In genomic region chr11:69939551-69940245, GRCh38 we compare ENCODE assay signal across 14 cellular contexts.
A peak's percentile ranks its signal among the peaks of the same experiment; 100 is the strongest.
DNase-seq lines count a peak whose midpoint lies in the region; ATAC-seq and TF ChIP-seq lines count a peak whose summit lies in the region.
"Had no signal": no experiment of that assay in that cellular context is flagged by ENCODE, and none has a peak within 500 bp of the region (broad histone marks: within the 10 kb centered on the region; RNA-seq: fewer than 3 reads in every experiment).

No MANE protein-coding gene starts in this region.

- H3K4ac ChIP-seq in trophoblast cell (ENCODE audit: low read depth, low read length): no peak overlapping the region

- ATAC-seq in aorta (ENCODE audit: low FRiP score): peak; percentile 90
- ATAC-seq in stimulated activated naive CD8-positive, alpha-beta T cell treated with anti-CD3 and anti-CD28 coated beads, Interleukin-15, amount 100 ng/mL, for 72 hours: no peak
- ATAC-seq in HG03139 (IDR thresholded peaks at IDR 0.05; ENCODE audit: unreplicated experiment): no peak
- ATAC-seq: activated T-cell treated with anti-CD3 and anti-CD28 coated beads, Interleukin-2, amount 50 U/mL, for 72 hours had no signal

- H3K4me3 ChIP-seq in left ventricle myocardium inferior (peak overlapping the region; percentile 59), trophoblast cell (ENCODE audit: low read depth, low read length) (no peak overlapping the region), aorta (ENCODE audit: low read length in 2 of 2) (no peak overlapping the region)
- H3K4me3 ChIP-seq: dorsolateral prefrontal cortex had no signal

- no peak overlapping the region for H4K12ac ChIP-seq in trophoblast cell (ENCODE audit: low read depth, low read length)

- H2BK5ac ChIP-seq in trophoblast cell (ENCODE audit: low read depth, low read length, poor library complexity): no peak overlapping the region

- H2BK120ac ChIP-seq in trophoblast cell (ENCODE audit: insufficient read depth, low read length, poor library complexity): no peak overlapping the region

- H3K27ac ChIP-seq in left ventricle myocardium inferior (replicated peaks): peak overlapping the region; percentile 91
- H3K27ac ChIP-seq in trophoblast cell (ENCODE audit: low read depth, low read length): no peak overlapping the region
- peak overlapping the region; percentile 87 to 92 for H3K27ac ChIP-seq in aorta (ENCODE audit: low read depth in 1 of 2, low read length in 2 of 2)
- H3K27ac ChIP-seq: 22Rv1 had no signal

- DNase-seq in NCI-H526 (lab: John Stamatoyannopoulos, UW): peak; percentile 23 to 37
- no peak for DNase-seq in NCI-H526 treated with DMSO at 0.1 percent for 48 hours (lab: John Stamatoyannopoulos, UW)
- peak; percentile 78 for DNase-seq in left ventricle myocardium inferior
- DNase-seq in trophoblast cell: peak; percentile 62 to 82
- peak; percentile 86 for DNase-seq in aorta
- no peak for DNase-seq in NCI-H187 treated with DMSO at 0.1 percent for 48 hours (lab: John Stamatoyannopoulos, UW)
- no peak for DNase-seq in stimulated activated naive CD8-positive, alpha-beta T cell treated with anti-CD3 and anti-CD28 coated beads, Interleukin-15, amount 100 ng/mL, for 72 hours
- DNase-seq: activated B cell treated with CpG ODN at 0.5 μM for 24 hours; activated T-cell treated with anti-CD3 and anti-CD28 coated beads, Interleukin-2, amount 50 U/mL, for 72 hours; RPMI8226 had no signal

- H3K9me3 ChIP-seq in left ventricle myocardium inferior (replicated peaks): no peaks in the 10 kb centered on the region
- peaks cover 5% of the 10 kb centered on the region for H3K9me3 ChIP-seq in trophoblast cell (ENCODE audit: insufficient read depth, low read depth, low read length)
- no peaks in the 10 kb centered on the region for H3K9me3 ChIP-seq in aorta (ENCODE audit: control insufficient read depth, low read length)

- intact Hi-C loops in left ventricle myocardium inferior (cut with micrococcal nuclease) (no loop called here), aorta (cut with DNase I) (loop anchor here in 1 of 2 donors (5.0 kb wide), 1 partner anchor 48 kb away; no protein-coding TSS in a partner anchor)

- no peak overlapping the region for H3K4me2 ChIP-seq in trophoblast cell (ENCODE audit: low read length)

- no peaks in the 10 kb centered on the region for H3K9me3 Mint-ChIP-seq in stimulated activated naive CD8-positive, alpha-beta T cell treated with anti-CD3 and anti-CD28 coated beads, Interleukin-15, amount 100 ng/mL, for 72 hours

- no peak overlapping the region for H3K18ac ChIP-seq in trophoblast cell (ENCODE audit: low read length)

- no peak overlapping the region for H3K14ac ChIP-seq in trophoblast cell (ENCODE audit: low read length)

- peaks cover 2% of the 10 kb centered on the region for H3K79me2 ChIP-seq in trophoblast cell (ENCODE audit: control insufficient read depth, insufficient read depth, low read length, poor library complexity)

- H3K27me3 ChIP-seq in left ventricle myocardium inferior (ENCODE audit: low read depth) (peaks cover 16% of the 10 kb centered on the region), trophoblast cell (ENCODE audit: insufficient read depth, low read length) (no peaks in the 10 kb centered on the region), aorta (ENCODE audit: control insufficient read depth in 1 of 2, insufficient read depth in 2 of 2, low read length in 1 of 2) (no peaks in the 10 kb centered on the region)

- no CpG with 5 or more reads among the region's 28 CpGs for WGBS in trophoblast cell (ENCODE audit: extremely low coverage, insufficient coverage, insufficient read length)
- 2 to 4% methylated on average over 28 of the region's 28 CpGs for WGBS in aorta, 2 donors

- no peak overlapping the region for H3K9ac ChIP-seq in trophoblast cell (ENCODE audit: low read length)

- H3K27ac Mint-ChIP-seq in stimulated activated naive CD8-positive, alpha-beta T cell treated with anti-CD3 and anti-CD28 coated beads, Interleukin-15, amount 100 ng/mL, for 72 hours: no peak overlapping the region
- H3K27ac Mint-ChIP-seq: activated B cell treated with CpG ODN at 0.5 μM for 24 hours; activated T-cell treated with anti-CD3 and anti-CD28 coated beads, Interleukin-2, amount 50 U/mL, for 72 hours; IgD-negative memory B cell had no signal

- H4K91ac ChIP-seq in trophoblast cell (ENCODE audit: low read depth, low read length): no peak overlapping the region

- H2AK5ac ChIP-seq in trophoblast cell (ENCODE audit: low read length): no peak overlapping the region

- H3K4me1 ChIP-seq in left ventricle myocardium inferior (peaks cover 20% of the 10 kb centered on the region), trophoblast cell (ENCODE audit: control insufficient read depth in 1 of 2, insufficient read depth in 2 of 2, low read length in 2 of 2) (no peaks in the 10 kb centered on the region), aorta (ENCODE audit: control insufficient read depth in 1 of 2, insufficient read depth in 2 of 2, low read length in 2 of 2) (no peaks in the 10 kb centered on the region)

- H3K36me3 ChIP-seq in left ventricle myocardium inferior: no peaks in the 10 kb centered on the region
- H3K36me3 ChIP-seq in trophoblast cell (ENCODE audit: control insufficient read depth in 1 of 2, insufficient read depth in 2 of 2, low read length in 2 of 2): no peaks in the 10 kb centered on the region
- H3K36me3 ChIP-seq in aorta (ENCODE audit: control insufficient read depth in 1 of 2, insufficient read depth in 2 of 2, low read length in 1 of 2): no peaks in the 10 kb centered on the region

- no peak overlapping the region for H2AFZ ChIP-seq in trophoblast cell (ENCODE audit: insufficient read depth, low read length, poor library complexity)

- H3K79me1 ChIP-seq in trophoblast cell (ENCODE audit: low read length): no peaks in the 10 kb centered on the region

- H3K23ac ChIP-seq in trophoblast cell (ENCODE audit: low read length): no peak overlapping the region

- peaks cover 41% of the 10 kb centered on the region for H3K27me3 Mint-ChIP-seq in stimulated activated naive CD8-positive, alpha-beta T cell treated with anti-CD3 and anti-CD28 coated beads, Interleukin-15, amount 100 ng/mL, for 72 hours
- H3K27me3 Mint-ChIP-seq: activated B cell treated with CpG ODN at 0.5 μM for 24 hours had no signal

- no peak for TF ChIP-seq CTCF in left ventricle myocardium inferior (IDR thresholded peaks at IDR 0.05; ENCODE audit: borderline replicate concordance)

- no peak overlapping the region for H4K8ac ChIP-seq in trophoblast cell (ENCODE audit: low read depth, low read length)

- no peak overlapping the region for H2BK12ac ChIP-seq in trophoblast cell (ENCODE audit: low read length)

- no peaks in the 10 kb centered on the region for H3K4me1 Mint-ChIP-seq in stimulated activated naive CD8-positive, alpha-beta T cell treated with anti-CD3 and anti-CD28 coated beads, Interleukin-15, amount 100 ng/mL, for 72 hours
- H3K4me1 Mint-ChIP-seq: activated B cell treated with CpG ODN at 0.5 μM for 24 hours, IgD-negative memory B cell had no signal

- no peak overlapping the region for H3K4me3 Mint-ChIP-seq in stimulated activated naive CD8-positive, alpha-beta T cell treated with anti-CD3 and anti-CD28 coated beads, Interleukin-15, amount 100 ng/mL, for 72 hours
- H3K4me3 Mint-ChIP-seq: activated B cell treated with CpG ODN at 0.5 μM for 24 hours; activated T-cell treated with anti-CD3 and anti-CD28 coated beads, Interleukin-2, amount 50 U/mL, for 72 hours; IgD-negative memory B cell had no signal

Comparison
In these comparisons a context has a peak if more than half of its experiments do, and no peak if none do; other contexts are left out.
1. DNase-seq: peak in NCI-H526 (2 of 2), left ventricle myocardium inferior (single experiment), trophoblast cell (2 of 2) and aorta (2 of 2); none in NCI-H526 treated with DMSO at 0.1 percent for 48 hours (single experiment), NCI-H187 treated with DMSO at 0.1 percent for 48 hours (single experiment) and stimulated activated naive CD8-positive, alpha-beta T cell treated with anti-CD3 and anti-CD28 coated beads, Interleukin-15, amount 100 ng/mL, for 72 hours (0 of 2).